15 cellular contexts compared by ENCODE assay signal in the genomic region with DNA sequence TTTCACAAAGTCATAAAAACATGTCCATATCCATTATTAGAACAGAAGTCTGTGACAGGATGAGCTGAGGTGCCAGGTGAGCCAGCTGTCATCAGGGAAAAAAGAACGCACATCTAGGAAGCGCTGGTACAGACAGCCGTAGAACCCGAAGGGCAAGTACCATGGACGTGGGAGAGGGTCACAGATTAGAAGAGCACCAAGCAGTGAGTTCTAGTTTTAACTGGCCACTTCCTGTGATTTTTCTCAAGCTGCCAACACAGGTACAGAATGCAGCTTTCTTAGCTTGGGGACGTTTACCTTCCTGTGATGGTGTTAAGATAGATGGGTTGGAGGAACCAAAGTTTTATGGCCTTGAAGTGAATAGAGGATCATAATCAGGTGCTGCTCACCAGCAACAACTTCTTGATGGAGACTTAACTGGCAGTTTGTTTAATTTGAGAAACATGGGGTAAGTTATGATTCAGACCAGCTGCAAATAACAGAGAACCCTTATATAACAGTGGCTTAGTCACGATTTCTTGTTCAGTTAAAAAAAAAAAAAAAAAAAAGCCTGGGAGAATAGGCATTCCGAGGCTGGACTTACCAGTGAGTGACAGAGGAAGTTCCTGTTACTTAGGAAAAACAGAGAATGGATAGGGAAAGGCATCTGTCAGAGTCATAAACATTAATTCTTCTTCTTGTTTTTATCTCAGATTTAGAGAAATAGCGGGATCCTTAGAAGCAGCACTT. TPM values are rescaled to one million over a fixed set of nuclear protein-coding genes. Genes with fewer than 3 reads are reported as not detected.
DNase-seq lines count a peak whose midpoint lies in the region; ATAC-seq and TF ChIP-seq lines count a peak whose summit lies in the region.
"Had no signal": no experiment of that assay in that cellular context is flagged by ENCODE, and none has a peak within 500 bp of the region (broad histone marks: within the 10 kb centered on the region; RNA-seq: fewer than 3 reads in every experiment).

No MANE protein-coding gene starts in this region.

- H3K27ac ChIP-seq in CD4-positive, CD25-positive, alpha-beta regulatory T cell (ENCODE audit: insufficient read depth, low read length, poor library complexity, severe bottlenecking) = no peak overlapping the region
- H3K27ac ChIP-seq: testis had no signal

- peak overlapping the region in 2 of 3 donors; percentile 6 to 55 for H3K27ac Mint-ChIP-seq in CD4-positive, CD25-positive, alpha-beta regulatory T cell
- H3K27ac Mint-ChIP-seq in natural killer cell = peak overlapping the region; percentile 79 to 82
- H3K27ac Mint-ChIP-seq: progenitor cell of endocrine pancreas; T-helper 1 cell treated with Interleukin-12 subunit alpha and Interleukin-12 subunit beta and Interleukin-4 antibody, amounts not matched to agents 30 μg/mL and 1 μg/mL, for 36 hours had no signal

- H3K9me3 ChIP-seq in CD4-positive, CD25-positive, alpha-beta regulatory T cell (ENCODE audit: control insufficient read depth in 2 of 2, low read length in 2 of 2) = no peaks in the 10 kb centered on the region
- H3K9me3 ChIP-seq: esophagus muscularis mucosa, testis had no signal

- no peak for ATAC-seq in CD4-positive, CD25-positive, alpha-beta regulatory T cell (ENCODE audit: low read depth in 2 of 2)
- peak; percentile 46 to 72 (median 52) for ATAC-seq in natural killer cell
- ATAC-seq in GM21825 (IDR thresholded peaks at IDR 0.05; ENCODE audit: unreplicated experiment) = no peak
- ATAC-seq: activated CD8-positive, alpha-beta T cell treated with anti-CD3 and anti-CD28 coated beads, Interleukin-2, amount 10 ng/mL, durations not matched to agents 7 days and 5 days had no signal

- H3K4me3 Mint-ChIP-seq in CD4-positive, CD25-positive, alpha-beta regulatory T cell = no peak overlapping the region
- peak overlapping the region; percentile 55 for H3K4me3 Mint-ChIP-seq in natural killer cell
- H3K4me3 Mint-ChIP-seq: activated CD8-positive, alpha-beta T cell treated with anti-CD3 and anti-CD28 coated beads, Interleukin-2, amount 10 ng/mL, durations not matched to agents 7 days and 5 days; T-helper 1 cell treated with Interleukin-12 subunit alpha and Interleukin-12 subunit beta and Interleukin-4 antibody, amounts not matched to agents 30 μg/mL and 1 μg/mL, for 36 hours had no signal

- peaks cover 0 to 2% (median 0%) of the 10 kb centered on the region in 7 donors for H3K9me3 Mint-ChIP-seq in CD4-positive, CD25-positive, alpha-beta regulatory T cell
- H3K9me3 Mint-ChIP-seq in natural killer cell = no peaks in the 10 kb centered on the region
- H3K9me3 Mint-ChIP-seq: T-helper 1 cell treated with Interleukin-12 subunit alpha and Interleukin-12 subunit beta and Interleukin-4 antibody, amounts not matched to agents 30 μg/mL and 1 μg/mL, for 36 hours had no signal

- no peaks in the 10 kb centered on the region for H3K4me1 Mint-ChIP-seq in CD4-positive, CD25-positive, alpha-beta regulatory T cell
- peaks cover 16 to 19% of the 10 kb centered on the region in 2 donors for H3K4me1 Mint-ChIP-seq in natural killer cell

- no peaks in the 10 kb centered on the region for H3K27me3 Mint-ChIP-seq in CD4-positive, CD25-positive, alpha-beta regulatory T cell
- no peaks in the 10 kb centered on the region for H3K27me3 Mint-ChIP-seq in natural killer cell (ENCODE audit: low read depth in 2 of 2)
- H3K27me3 Mint-ChIP-seq: progenitor cell of endocrine pancreas had no signal

- DNase-seq in CD4-positive, CD25-positive, alpha-beta regulatory T cell = peak in 1 of 3 donors; percentile 6
- peak; percentile 73 for DNase-seq in NCI-H2171 treated with DMSO at 0.1 percent for 48 hours (lab: John Stamatoyannopoulos, UW)
- peak; percentile 7 for DNase-seq in dermis blood vessel endothelial cell
- no peak for DNase-seq in natural killer cell
- DNase-seq in islet precursor cell = no peak
- DNase-seq in GM19238 (ENCODE audit: insufficient read length, low spot score) = no peak
- no peak for DNase-seq in COR-L47 (lab: John Stamatoyannopoulos, UW)
- DNase-seq: activated CD8-positive, alpha-beta T cell treated with anti-CD3 and anti-CD28 coated beads, Interleukin-2, amount 10 ng/mL, durations not matched to agents 7 days and 5 days; NCI-H1436 treated with DMSO at 0.1 percent for 48 hours; stimulated activated CD4-positive, alpha-beta T cell treated with anti-CD3 and anti-CD28 coated beads, Interleukin-4, amount 100 ng/mL, for 4 hours had no signal

- no peaks in the 10 kb centered on the region for H3K4me1 ChIP-seq in CD4-positive, CD25-positive, alpha-beta regulatory T cell (ENCODE audit: control insufficient read depth, insufficient read depth, low read length, poor library complexity, severe bottlenecking)

- H3K27me3 ChIP-seq in CD4-positive, CD25-positive, alpha-beta regulatory T cell (ENCODE audit: control insufficient read depth, insufficient read depth, low read length) = no peaks in the 10 kb centered on the region
- H3K27me3 ChIP-seq: esophagus muscularis mucosa, testis had no signal

- intact Hi-C loops in natural killer cell (cut with micrococcal nuclease) = no loop called here

- H3K4me3 ChIP-seq in CD4-positive, CD25-positive, alpha-beta regulatory T cell (ENCODE audit: low read depth, low read length) = no peak overlapping the region
- H3K4me3 ChIP-seq: esophagus muscularis mucosa, testis had no signal

- peaks cover 92% of the 10 kb centered on the region for H3K36me3 ChIP-seq in CD4-positive, CD25-positive, alpha-beta regulatory T cell (ENCODE audit: control insufficient read depth, insufficient read depth, low read length)

- TF ChIP-seq CTCF in natural killer cell (IDR thresholded peaks at IDR 0.05) = no peak

- H3K36me3 Mint-ChIP-seq in CD4-positive, CD25-positive, alpha-beta regulatory T cell = peaks cover 51% of the 10 kb centered on the region
- H3K36me3 Mint-ChIP-seq in natural killer cell = peaks cover 20% of the 10 kb centered on the region

RNA-seq across cellular contexts. Expression of a gene that starts 30.9 kb away (rescaled TPM):
- total RNA-seq in CD4-positive, CD25-positive, alpha-beta regulatory T cell = not detected
- polyA plus RNA-seq in CD4-positive, CD25-positive, alpha-beta regulatory T cell = not detected
- total RNA-seq in dermis blood vessel endothelial cell (under 0.01 TPM in 1 of 2 replicates, not detected in the other), natural killer cell (not detected)
- total RNA-seq: activated CD8-positive, alpha-beta T cell treated with anti-CD3 and anti-CD28 coated beads, Interleukin-2, amount 10 ng/mL, durations not matched to agents 7 days and 5 days had no signal

RNA-seq across cellular contexts. Expression of a gene that starts 40.8 kb away (rescaled TPM):
- total RNA-seq in CD4-positive, CD25-positive, alpha-beta regulatory T cell = 24.4 TPM
- polyA plus RNA-seq in CD4-positive, CD25-positive, alpha-beta regulatory T cell = 10 to 100 TPM; 29.9 to 38.9 (median 34.3) TPM
- total RNA-seq in dermis blood vessel endothelial cell = 19.7 and 20.1 TPM in 2 replicates
- total RNA-seq in natural killer cell = 10 to 100 TPM; 15.8 to 24.1 (median 17.5) TPM

Comparison
In these comparisons a context has a peak if more than half of its experiments do, and no peak if none do; other contexts are left out.
1. ATAC-seq: peak in natural killer cell (3 of 3); none in CD4-positive, CD25-positive, alpha-beta regulatory T cell (0 of 2) and GM21825 (single experiment).
2. DNase-seq: peak in NCI-H2171 treated with DMSO at 0.1 percent for 48 hours (single experiment) and dermis blood vessel endothelial cell (single experiment); none in natural killer cell (single experiment), islet precursor cell (single experiment), GM19238 (single experiment) and COR-L47 (single experiment).